ENCODE assay signal across 9 cellular contexts in the genomic region with DNA sequence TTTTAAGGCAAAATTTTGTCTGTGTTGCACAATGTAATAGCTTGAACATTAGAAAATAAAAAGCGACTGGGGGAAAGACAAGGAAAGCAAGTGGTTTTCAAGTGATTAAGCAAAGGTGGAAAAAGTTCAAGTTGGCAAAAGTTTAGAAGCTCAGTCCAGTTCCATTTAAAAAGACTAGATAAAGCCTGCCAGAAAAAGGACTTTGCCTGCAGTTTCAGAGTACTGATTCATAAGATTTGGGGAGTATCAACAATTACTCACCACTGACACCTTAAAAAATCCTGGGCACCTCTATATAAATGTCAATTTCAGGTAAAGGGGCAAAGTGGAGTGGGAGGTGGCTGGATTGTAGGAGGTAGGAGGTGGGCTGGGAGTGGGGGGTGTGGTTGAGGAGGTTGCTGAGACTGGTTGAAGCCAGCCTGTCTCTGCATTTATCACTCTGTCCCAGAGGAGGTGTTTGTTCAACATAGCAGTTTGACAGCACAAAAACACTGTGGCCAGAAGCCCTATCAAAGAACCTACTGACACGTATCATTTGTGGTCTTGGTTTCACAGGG. TPM values are rescaled to one million over a fixed set of nuclear protein-coding genes. Genes with fewer than 3 reads are reported as not detected.
DNase-seq lines count a peak whose midpoint lies in the region; ATAC-seq and TF ChIP-seq lines count a peak whose summit lies in the region.
"Had no signal": no experiment of that assay in that cellular context is flagged by ENCODE, and none has a peak within 500 bp of the region (broad histone marks: within the 10 kb centered on the region; RNA-seq: fewer than 3 reads in every experiment).

No MANE protein-coding gene starts in this region.

- intact Hi-C loops in Right ventricle myocardium superior (cut with DNase I), result no loop called here
- intact Hi-C loops in OCI-LY7 (cut with micrococcal nuclease; ENCODE audit: unreplicated experiment), result loop anchor here (5.0 kb wide), 1 partner anchor 343 kb away; no protein-coding TSS in a partner anchor

- no peak for TF ChIP-seq CTCF in OCI-LY7 (conservative IDR thresholded peaks at IDR 0.05; ENCODE audit: low read length)

- CTCF ChIA-PET in OCI-LY7 (lab: Charles Lee; ENCODE audit: unreplicated experiment), result no interaction called here

- H3K9ac ChIP-seq in skeletal muscle satellite cell (ENCODE audit: low read depth, low read length), result peak overlapping the region; percentile 8

- H3K79me2 ChIP-seq in OCI-LY7 (ENCODE audit: insufficient read depth, low read depth, low read length), result no peaks in the 10 kb centered on the region

- H3K36me3 ChIP-seq in skeletal muscle satellite cell (ENCODE audit: insufficient read depth, low read length) (peaks cover 13% of the 10 kb centered on the region), OCI-LY7 (ENCODE audit: insufficient read depth, low read length) (no peaks in the 10 kb centered on the region)

- no peaks in the 10 kb centered on the region for H3K9me2 ChIP-seq in OCI-LY7 (ENCODE audit: insufficient read depth, low read length)

- POLR2A ChIA-PET in OCI-LY7 (lab: Charles Lee), result interaction anchor here (0.7 kb wide), 1 partner anchor 16 kb away, joined by 3 read pairs; no protein-coding TSS in a partner anchor

- H3K27ac ChIP-seq in OCI-LY7 (ENCODE audit: low read depth, low read length, poor library complexity, severe bottlenecking), result no peak overlapping the region

- H3K4me2 ChIP-seq in skeletal muscle satellite cell (ENCODE audit: low read length) (peak overlapping the region; percentile 23), OCI-LY7 (ENCODE audit: low read length) (no peak overlapping the region; the same call in 1 of the 2 replicates)

- no peaks in the 10 kb centered on the region for H3K27me3 ChIP-seq in skeletal muscle satellite cell (ENCODE audit: control insufficient read depth, insufficient read depth, low read length)

- H2AFZ ChIP-seq in OCI-LY7 (ENCODE audit: low read length), result no peak overlapping the region

- peaks cover 77% of the 10 kb centered on the region for H3K4me1 ChIP-seq in skeletal muscle satellite cell (ENCODE audit: control insufficient read depth, insufficient read depth, low read length)
- H3K4me1 ChIP-seq in OCI-LY7 (ENCODE audit: insufficient read depth, low read length, poor library complexity, severe bottlenecking), result peaks cover 23% of the 10 kb centered on the region

- H4K20me1 ChIP-seq in OCI-LY7 (ENCODE audit: insufficient read depth, low read length), result no peaks in the 10 kb centered on the region

- ATAC-seq in Right ventricle myocardium superior (ENCODE audit: poor library complexity) (peak; percentile 60), HG03097 (IDR thresholded peaks at IDR 0.05; ENCODE audit: low FRiP score, unreplicated experiment) (no peak)

- BruUV-seq in OCI-LY7 (replicated peaks; lab: Mats Ljungman, UMichigan), result no TSS peak

- no peak overlapping the region for H3K4me3 ChIP-seq in skeletal muscle satellite cell (ENCODE audit: low read length)
- no peak overlapping the region for H3K4me3 ChIP-seq in OCI-LY7 (ENCODE audit: low read depth, low read length, poor library complexity, severe bottlenecking)

- H3K9me3 ChIP-seq in skeletal muscle satellite cell (replicated peaks; ENCODE audit: low read length) (no peaks in the 10 kb centered on the region), OCI-LY7 (ENCODE audit: low read length) (no peaks in the 10 kb centered on the region)

- peak; percentile 51 for DNase-seq in HCEC 1CT
- DNase-seq in UCSD-AML1 (lab: John Stamatoyannopoulos, UW; ENCODE audit: unreplicated experiment), result peak; percentile 9
- DNase-seq in Right ventricle myocardium superior, result no peak
- no peak for DNase-seq in dedifferentiated amniotic fluid mesenchymal stem cell (ENCODE audit: extremely low spot score)
- no peak for DNase-seq in activated effector memory CD4-positive, alpha-beta T cell treated with anti-CD3 and anti-CD28 coated beads, Interleukin-2, amount 50 U/mL, for 16 hours
- no peak for DNase-seq in OCI-LY7 (ENCODE audit: low spot score)
- DNase-seq: NCI-H748 treated with DMSO at 0.1 percent for 48 hours had no signal

RNA-seq across cellular contexts. Expression of gene ZEB2, which starts 14.6 kb away (rescaled TPM):
- total RNA-seq in Right ventricle myocardium superior (81.0 TPM), OCI-LY7 (2022) (4.0 and 5.1 TPM in 2 replicates)
- total RNA-seq in skeletal muscle satellite cell (2012; rRNA removed), result 57.8 and 63.1 TPM in 2 replicates
- 15.2 and 16.9 TPM in 2 replicates for total RNA-seq in OCI-LY7 (2014; rRNA removed; shearing (Covaris generic))

Comparison
In these comparisons a context has a peak if more than half of its experiments do, and no peak if none do; other contexts are left out.
1. DNase-seq: peak in HCEC 1CT (single experiment) and UCSD-AML1 (single experiment); none in Right ventricle myocardium superior (single experiment), dedifferentiated amniotic fluid mesenchymal stem cell (single experiment), activated effector memory CD4-positive, alpha-beta T cell treated with anti-CD3 and anti-CD28 coated beads, Interleukin-2, amount 50 U/mL, for 16 hours (single experiment) and OCI-LY7 (single experiment).